Comparison of ENCODE assay signal across 8 cellular contexts in genomic region chr1:39102537-39103320, GRCh38.
A peak's percentile ranks its signal among the peaks of the same experiment; 100 is the strongest.
DNase-seq lines count a peak whose midpoint lies in the region; ATAC-seq, FAIRE-seq and TF ChIP-seq lines count a peak whose summit lies in the region.

No MANE protein-coding gene starts in this region.

- H4K20me1 ChIP-seq in H1 (replicated peaks in 1 of 2; ENCODE audit: control insufficient read depth in 1 of 2, insufficient read depth in 2 of 2, low read length in 2 of 2) = no peaks in the 10 kb centered on the region

- TF ChIP-seq RAD21 in H1 (IDR thresholded peaks at IDR 0.05 in 1 of 2, conservative IDR thresholded peaks at IDR 0.05 in 1 of 2; ENCODE audit: low read depth in 2 of 2, low read length in 2 of 2) = peak; percentile 91 to 93

- no peaks in the 10 kb centered on the region for H3K79me1 ChIP-seq in H1 (ENCODE audit: low read depth, low read length)

- H3K4me3 Mint-ChIP-seq in T-helper 2 cell treated with Interferon-gamma antibody and Interleukin-4, amounts not matched to agents 5 μg/mL and 100 μg/mL, for 36 hours = no peak overlapping the region

- peak overlapping the region; percentile 44 for H4K5ac ChIP-seq in H1 (ENCODE audit: insufficient read length, low read depth, low read length)

- H4K8ac ChIP-seq in H1 (ENCODE audit: extremely low read depth, insufficient read depth, low read length) = no peak overlapping the region

- peak overlapping the region; percentile 79 to 97 for H3K4me2 ChIP-seq in H1 (ENCODE audit: insufficient read depth in 1 of 2, low read depth in 2 of 2, low read length in 2 of 2)

- peaks cover 21% of the 10 kb centered on the region for H3K4me1 Mint-ChIP-seq in T-helper 2 cell treated with Interferon-gamma antibody and Interleukin-4, amounts not matched to agents 5 μg/mL and 100 μg/mL, for 36 hours (ENCODE audit: low read depth)

- H2BK15ac ChIP-seq in H1 (ENCODE audit: low read length) = no peak overlapping the region

- no peak overlapping the region for H3K56ac ChIP-seq in H1 (replicated peaks; ENCODE audit: insufficient read length, low read depth, low read length)

- H3K14ac ChIP-seq in H1 (ENCODE audit: insufficient read length) = no peak overlapping the region

- H4K91ac ChIP-seq in H1 (replicated peaks; ENCODE audit: insufficient read length, low read length) = no peak overlapping the region

- H3K23me2 ChIP-seq in H1 (ENCODE audit: low read depth, low read length) = peaks cover 16% of the 10 kb centered on the region

- peak in 2 of 3 experiments; percentile 72 to 77; a peak in 3 of 4 replicates for TF ChIP-seq CTCF in H1 (IDR thresholded peaks at IDR 0.05; ENCODE audit: control extremely low read depth in 1 of 3, insufficient read depth in 1 of 3, low read depth in 1 of 3, low read length in 3 of 3)
- TF ChIP-seq CTCF in lung (IDR thresholded peaks at IDR 0.05; ENCODE audit: control extremely low read depth, extremely low read depth) = peak; percentile 66
- peak; percentile 37 to 98 (median 84) for TF ChIP-seq CTCF in thyroid gland (IDR thresholded peaks at IDR 0.05)

- POLR2A ChIA-PET in H1 (lab: Charles Lee; ENCODE audit: partially characterized antibody) = interaction anchor here (0.6 to 3.5 kb wide), 13 partner anchors 29 to 169 kb away, joined by 3 to 23 read pairs (median 5); no protein-coding TSS in a partner anchor

- H3K23ac ChIP-seq in H1 (ENCODE audit: insufficient read length) = no peak overlapping the region

- intact Hi-C loops in thyroid gland (cut with DNase I) = loop anchor here (5.0 to 10.0 kb wide), 2 partner anchors 95 to 152 kb away; no protein-coding TSS in a partner anchor

- WGBS in H1 (ENCODE audit: extremely low coverage in 1 of 2, insufficient coverage in 1 of 2, insufficient read length in 1 of 2, insufficient replicate concordance in 2 of 2, low coverage in 1 of 2, low lambda C conversion rate in 2 of 2, missing lambda C conversion rate in 1 of 2), 2 experiments = 3% methylated on average over 11 of the region's 11 CpGs; no CpG with 5 or more reads in 1 of the 2 experiments
- WGBS in lung, 2 donors = 12 to 26% methylated on average over 11 of the region's 11 CpGs
- 38 to 43% methylated on average over 11 of the region's 11 CpGs for WGBS in thyroid gland, 2 donors

- peaks cover 21 to 29% (median 28%) of the 10 kb centered on the region in 4 experiments for H3K4me1 ChIP-seq in H1 (replicated peaks in 1 of 4; ENCODE audit: control insufficient read depth in 3 of 4, insufficient read depth in 4 of 4, low read length in 3 of 4)
- H3K4me1 ChIP-seq in lung (ENCODE audit: control insufficient read depth in 2 of 2, insufficient read depth in 2 of 2, low read length in 2 of 2) = peaks cover 6 to 8% of the 10 kb centered on the region in 2 donors
- H3K4me1 ChIP-seq in thyroid gland = peaks cover 31 to 33% of the 10 kb centered on the region in 2 donors

- no peaks in the 10 kb centered on the region for H3K9me3 Mint-ChIP-seq in T-helper 2 cell treated with Interferon-gamma antibody and Interleukin-4, amounts not matched to agents 5 μg/mL and 100 μg/mL, for 36 hours

- no peaks in the 10 kb centered on the region for H3K36me3 ChIP-seq in H1 (ENCODE audit: control insufficient read depth in 2 of 4, insufficient read depth in 4 of 4, low read length in 3 of 4)
- H3K36me3 ChIP-seq in lung (ENCODE audit: control insufficient read depth in 2 of 2, insufficient read depth in 2 of 2, low read length in 2 of 2) = no peaks in the 10 kb centered on the region
- no peaks in the 10 kb centered on the region for H3K36me3 ChIP-seq in thyroid gland

- no peak overlapping the region for H2AFZ ChIP-seq in H1 (ENCODE audit: low read length)

- peak overlapping the region; percentile 94; the same call in 1 of the 2 replicates for H2BK12ac ChIP-seq in H1 (ENCODE audit: low read depth, low read length)

- H3K27ac Mint-ChIP-seq in T-helper 2 cell treated with Interferon-gamma antibody and Interleukin-4, amounts not matched to agents 5 μg/mL and 100 μg/mL, for 36 hours = no peak overlapping the region

- peak overlapping the region in 3 of 4 experiments; percentile 26 to 59 (median 27); a peak in 5 of 7 replicates for H3K9ac ChIP-seq in H1 (replicated peaks in 1 of 4; ENCODE audit: extremely low read depth in 1 of 4, low read depth in 3 of 4, low read length in 3 of 4)

- H3K9me3 ChIP-seq in H1 (ENCODE audit: insufficient read depth in 2 of 2, low read depth in 1 of 2, low read length in 1 of 2) (no peaks in the 10 kb centered on the region), lung (ENCODE audit: control insufficient read depth in 2 of 2, insufficient read depth in 1 of 2, low read length in 1 of 2) (no peaks in the 10 kb centered on the region), thyroid gland (no peaks in the 10 kb centered on the region)

- FAIRE-seq in H1 (lab: Jason Lieb, UNC) = peak; percentile 81

- H3K4ac ChIP-seq in H1 (replicated peaks; ENCODE audit: insufficient read length, low read depth, low read length) = no peak overlapping the region

- TF ChIP-seq POLR2A in H1 (IDR thresholded peaks at IDR 0.05; ENCODE audit: control extremely low read depth in 1 of 2, low read depth in 2 of 2, low read length in 2 of 2) = peak in 1 of 2 experiments; percentile 51; a peak in 1 of 3 replicates
- no peak for TF ChIP-seq POLR2A in thyroid gland (IDR thresholded peaks at IDR 0.05)

- H2BK120ac ChIP-seq in H1 (replicated peaks; ENCODE audit: low read depth, low read length) = peak overlapping the region; percentile 41

- H2BK5ac ChIP-seq in H1 (ENCODE audit: low read depth, low read length) = peak overlapping the region; percentile 74; the same call in 1 of the 2 replicates

- no peak overlapping the region for H2AK5ac ChIP-seq in H1 (ENCODE audit: low read depth, low read length)

- TF ChIP-seq EP300 in H1 (IDR thresholded peaks at IDR 0.05; ENCODE audit: borderline replicate concordance in 1 of 2, low read depth in 2 of 2, low read length in 2 of 2) = no peak

- H3K79me2 ChIP-seq in H1 (ENCODE audit: control insufficient read depth in 1 of 2, insufficient read depth in 2 of 2, low read length in 2 of 2) = peaks cover under 1 to 38% of the 10 kb centered on the region in 2 experiments; a peak in 3 of 4 replicates

- H3K36me3 Mint-ChIP-seq in T-helper 2 cell treated with Interferon-gamma antibody and Interleukin-4, amounts not matched to agents 5 μg/mL and 100 μg/mL, for 36 hours (ENCODE audit: low read depth) = no peaks in the 10 kb centered on the region

- H3K4me3 ChIP-seq in H1 (ENCODE audit: extremely low read depth in 1 of 4, insufficient read depth in 2 of 4, low read depth in 3 of 4, low read length in 4 of 4) (peak overlapping the region; percentile 8 to 94 (median 18); a peak in 7 of 8 replicates), lung (no peak overlapping the region), thyroid gland (replicated peaks in 1 of 3) (no peak overlapping the region)

- H3K18ac ChIP-seq in H1 (ENCODE audit: extremely low read depth, low read length) = peak overlapping the region; percentile 76; the same call in 1 of the 2 replicates

- peak; percentile 25 for DNase-seq in CMK (ENCODE audit: low read depth)
- peak; percentile 100 for DNase-seq in NCI-H2029 treated with DMSO at 0.1 percent for 48 hours (lab: John Stamatoyannopoulos, UW)
- DNase-seq in T-helper 2 cell treated with Interferon-gamma antibody and Interleukin-4, amounts not matched to agents 5 μg/mL and 100 μg/mL, for 36 hours (ENCODE audit: low spot score) = peak; percentile 16
- DNase-seq in H1 (ENCODE audit: low read depth in 1 of 2, low spot score in 2 of 2) = peak in 1 of 2 experiments; percentile 49
- peak; percentile 48 for DNase-seq in lung (ENCODE audit: low spot score)
- DNase-seq in thyroid gland = peak in 1 of 2 donors; percentile 38
- no peak for DNase-seq in effector CD4-positive, alpha-beta T cell

- ATAC-seq in GM21529 (IDR thresholded peaks at IDR 0.05; ENCODE audit: unreplicated experiment) = peak; percentile 46
- ATAC-seq in lung (ENCODE audit: insufficient read depth, low FRiP score) = peak; percentile 5

- H3K27me3 ChIP-seq in H1 (replicated peaks in 1 of 4; ENCODE audit: control insufficient read depth in 3 of 4, extremely low read depth in 1 of 4, insufficient read depth in 3 of 4, low read length in 3 of 4) (no peaks in the 10 kb centered on the region), lung (ENCODE audit: control insufficient read depth, insufficient read depth) (no peaks in the 10 kb centered on the region), thyroid gland (no peaks in the 10 kb centered on the region)

- peak overlapping the region; percentile 8; the same call in 1 of the 2 replicates for H2BK20ac ChIP-seq in H1 (ENCODE audit: low read length)

- CTCF ChIA-PET in H1 (lab: Charles Lee; ENCODE audit: partially characterized antibody) = interaction anchor here (0.6 to 8.3 kb wide), 31 partner anchors 8 to 336 kb away, joined by 3 to 139 read pairs (median 5); partner anchors contain the start of gene MACF1

- peak overlapping the region; percentile 31; the same call in 1 of the 2 replicates for H3K27ac ChIP-seq in H1 (ENCODE audit: low read depth, low read length)
- peak overlapping the region in 1 of 2 donors; percentile 9 for H3K27ac ChIP-seq in lung (ENCODE audit: low read depth in 1 of 2, low read length in 1 of 2)
- peak overlapping the region; percentile 95 to 98 (median 97) for H3K27ac ChIP-seq in thyroid gland

- H3K27me3 Mint-ChIP-seq in T-helper 2 cell treated with Interferon-gamma antibody and Interleukin-4, amounts not matched to agents 5 μg/mL and 100 μg/mL, for 36 hours (ENCODE audit: low read depth) = peaks cover 16% of the 10 kb centered on the region

Comparison
In these comparisons a context has a peak if more than half of its experiments do, and no peak if none do; other contexts are left out.
1. H3K4me3 ChIP-seq: peak in H1 (4 of 4); none in lung (single experiment) and thyroid gland (0 of 3).
2. Peak in every context shown above with its lines, with median percentiles within 50 percentile points of each other: CTCF ChIP-seq.